ENCODE assay signal across 9 cellular contexts in genomic region chrX:44844204-44844603, GRCh38. TPM values are rescaled to one million over a fixed set of nuclear protein-coding genes. Genes with fewer than 3 reads are reported as not detected.
"Had no signal": no experiment of that assay in that cellular context is flagged by ENCODE, and none has a peak within 500 bp of the region (broad histone marks: within the 10 kb centered on the region; RNA-seq: fewer than 3 reads in every experiment).

No MANE protein-coding gene starts in this region.

- H3K4me3 ChIP-seq: GM12878 had no signal

- ATAC-seq: GM12878 had no signal

- FAIRE-seq: G401.6, GM12878, GM12891, GM12892, GM18507, GM19239 had no signal

- DNase-seq: GDM1, GF-D8 had no signal

RNA-seq across cellular contexts. Expression of gene DUSP21, which starts 0.4 kb away (rescaled TPM):
- total RNA-seq: G401, GM12878 had no signal
- polyA plus RNA-seq: GM12878 had no signal
